ENCODE assay signal across 8 cellular contexts in genomic region chr1:44985747-44986359, GRCh38. TPM values are rescaled to one million over a fixed set of nuclear protein-coding genes. Genes with fewer than 3 reads are reported as not detected.
DNase-seq lines count a peak whose midpoint lies in the region; ATAC-seq and TF ChIP-seq lines count a peak whose summit lies in the region.

No MANE protein-coding gene starts in this region.

- H3K4me3 ChIP-seq in NT2/D1 (ENCODE audit: insufficient read length, low read depth) (peak overlapping the region; percentile 97), neuron (ENCODE audit: low read length) (peak overlapping the region; percentile 81)

- H3K27me3 ChIP-seq in NT2/D1 (ENCODE audit: insufficient read depth, insufficient read length) (no peaks in the 10 kb centered on the region), neuron (ENCODE audit: insufficient read depth, low read length) (no peaks in the 10 kb centered on the region)

- peaks cover 4% of the 10 kb centered on the region for H3K27me3 Mint-ChIP-seq in endothelial cell (ENCODE audit: unreplicated experiment)

- H2AFZ ChIP-seq in neuron (ENCODE audit: low read depth, low read length), result peak overlapping the region; percentile 51

- no peak for TF ChIP-seq CTCF in endothelial cell (IDR thresholded peaks at IDR 0.05; ENCODE audit: unreplicated experiment)

- DNase-seq in Right ventricle myocardium superior, result no peak
- DNase-seq in cardiac septum (ENCODE audit: low spot score), result no peak
- DNase-seq in NT2/D1 (ENCODE audit: low read depth, low spot score), result no peak
- no peak for DNase-seq in endothelial cell (ENCODE audit: low spot score)
- DNase-seq in NCI-H774 (lab: John Stamatoyannopoulos, UW), result no peak

- H3K27ac Mint-ChIP-seq in endothelial cell (ENCODE audit: unreplicated experiment), result no peak overlapping the region

- peak overlapping the region; percentile 98 for H3K9ac ChIP-seq in NT2/D1 (ENCODE audit: insufficient read length, low read depth)

- ATAC-seq in Right ventricle myocardium superior (ENCODE audit: poor library complexity) (peak; percentile 5), GM21423 (IDR thresholded peaks at IDR 0.05; ENCODE audit: unreplicated experiment) (no peak), HG03378 (IDR thresholded peaks at IDR 0.05; ENCODE audit: unreplicated experiment) (no peak)

- H3K4me1 ChIP-seq in NT2/D1 (ENCODE audit: insufficient read depth, insufficient read length) (peaks cover 6% of the 10 kb centered on the region), neuron (ENCODE audit: insufficient read depth, low read length) (peaks cover 6% of the 10 kb centered on the region)

- peak overlapping the region; percentile 99 for H3K4me3 Mint-ChIP-seq in endothelial cell (ENCODE audit: unreplicated experiment)

- H3K9me3 Mint-ChIP-seq in endothelial cell (ENCODE audit: unreplicated experiment), result no peaks in the 10 kb centered on the region

- H3K9me3 ChIP-seq in NT2/D1 (ENCODE audit: insufficient read depth, low read length) (no peaks in the 10 kb centered on the region), neuron (ENCODE audit: low read length) (no peaks in the 10 kb centered on the region)

- peaks cover 12% of the 10 kb centered on the region for H3K4me1 Mint-ChIP-seq in endothelial cell (ENCODE audit: unreplicated experiment)

- no peaks in the 10 kb centered on the region for H3K36me3 Mint-ChIP-seq in endothelial cell (ENCODE audit: low read depth, unreplicated experiment)

- intact Hi-C loops in Right ventricle myocardium superior (cut with DNase I) (no loop called here), cardiac septum (cut with DNase I) (loop anchor here (1.0 to 5.0 kb wide), 2 partner anchors 25 to 144 kb away; partner anchors contain the start of genes HECTD3 and PTCH2)

- H3K36me3 ChIP-seq in NT2/D1 (ENCODE audit: insufficient read depth, insufficient read length, low read length) (peaks cover 5% of the 10 kb centered on the region), neuron (ENCODE audit: insufficient read depth, low read length) (peaks cover 1% of the 10 kb centered on the region)

RNA-seq across cellular contexts. Expression of gene EIF2B3, which starts 0.5 kb away (rescaled TPM):
- 45.0 TPM for total RNA-seq in Right ventricle myocardium superior
- total RNA-seq in cardiac septum, result 26.5 TPM
- total RNA-seq in endothelial cell (ENCODE audit: unreplicated experiment), result 16.6 TPM

RNA-seq across cellular contexts. Expression of gene HECTD3, which starts 25.3 kb away (rescaled TPM):
- total RNA-seq in Right ventricle myocardium superior (22.3 TPM), cardiac septum (18.4 TPM), endothelial cell (ENCODE audit: unreplicated experiment) (58.2 TPM)

RNA-seq across cellular contexts. Expression of gene UROD, which starts 26.2 kb away (rescaled TPM):
- total RNA-seq in Right ventricle myocardium superior, result 73.4 TPM
- 70.3 TPM for total RNA-seq in cardiac septum
- 151 TPM for total RNA-seq in endothelial cell (ENCODE audit: unreplicated experiment)
